In genomic region chr9:88990721-88991065, GRCh38 we compare ENCODE assay signal across 1 cellular context.
TF ChIP-seq lines count a peak whose summit lies in the region.

No MANE protein-coding gene starts in this region.

TF ChIP-seq in SK-N-SH treated with all-trans-retinoic acid at 6 μM for 48 hours, 23 proteins besides CTCF, POLR2A, EP300 and RAD21 (continued from another document):
- TF ChIP-seq TOX (CRISPR knock-in tag; IDR thresholded peaks at IDR 0.05; ENCODE audit: borderline replicate concordance) (no peak), PATZ1 (CRISPR knock-in tag; IDR thresholded peaks at IDR 0.05; ENCODE audit: borderline replicate concordance) (no peak)
